ENCODE assay signal across 8 cellular contexts in the genomic region with DNA sequence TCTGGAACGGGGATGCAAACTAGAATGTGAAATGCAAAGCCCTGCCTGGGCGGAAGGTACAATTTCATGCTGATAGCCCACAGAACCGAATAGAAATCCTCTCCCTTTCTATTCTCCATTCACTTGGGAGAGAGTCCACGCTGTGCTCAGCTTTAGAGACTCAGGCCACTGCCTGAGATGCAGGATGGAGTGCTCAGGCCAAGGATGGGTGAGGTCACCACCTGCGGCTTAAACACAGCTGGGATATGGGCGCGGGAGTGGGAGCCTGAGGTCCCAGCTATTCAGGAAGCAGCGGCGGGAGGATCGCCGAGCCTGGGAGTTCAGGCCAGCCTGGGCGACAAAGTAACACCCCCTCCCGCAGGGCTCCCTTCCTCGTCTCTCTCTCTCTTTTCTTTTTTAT. TPM values are rescaled to one million over a fixed set of nuclear protein-coding genes. Genes with fewer than 3 reads are reported as not detected.
A peak's percentile ranks its signal among the peaks of the same experiment; 100 is the strongest.
DNase-seq lines count a peak whose midpoint lies in the region; ATAC-seq and TF ChIP-seq lines count a peak whose summit lies in the region.

No MANE protein-coding gene starts in this region.

- POLR2A ChIA-PET in CD8-positive, alpha-beta T cell (lab: Charles Lee) = no interaction called here
- POLR2A ChIA-PET in PC-3 (lab: Charles Lee; ENCODE audit: unreplicated experiment) = interaction anchor here (0.6 kb wide), 1 partner anchor 695 kb away, joined by 3 read pairs; no protein-coding TSS in a partner anchor

- H3K4me1 Mint-ChIP-seq in CD8-positive, alpha-beta T cell (ENCODE audit: low read depth) = peaks cover 26% of the 10 kb centered on the region
- H3K4me1 Mint-ChIP-seq in mesothelial cell of epicardium = peaks cover 22% of the 10 kb centered on the region

- TF ChIP-seq CTCF in CD8-positive, alpha-beta T cell (IDR thresholded peaks at IDR 0.05) = no peak
- TF ChIP-seq CTCF in PC-3 (conservative IDR thresholded peaks at IDR 0.05; ENCODE audit: low read depth, low read length) = no peak
- no peak for TF ChIP-seq CTCF in mesothelial cell of epicardium (IDR thresholded peaks at IDR 0.05; ENCODE audit: unreplicated experiment)

- H3K9me3 Mint-ChIP-seq in CD8-positive, alpha-beta T cell = no peaks in the 10 kb centered on the region
- no peaks in the 10 kb centered on the region for H3K9me3 Mint-ChIP-seq in mesothelial cell of epicardium

- H3K4me2 ChIP-seq in PC-3 (ENCODE audit: low read length) = peak overlapping the region; percentile 91

- H3K36me3 Mint-ChIP-seq in CD8-positive, alpha-beta T cell = peaks cover 15% of the 10 kb centered on the region
- peaks cover 4% of the 10 kb centered on the region for H3K36me3 Mint-ChIP-seq in mesothelial cell of epicardium

- no peaks in the 10 kb centered on the region for H3K27me3 ChIP-seq in CD8-positive, alpha-beta T cell (ENCODE audit: insufficient read depth, low read length)
- no peaks in the 10 kb centered on the region for H3K27me3 ChIP-seq in PC-3 (ENCODE audit: low read length)

- H3K4me3 Mint-ChIP-seq in CD8-positive, alpha-beta T cell = peak overlapping the region; percentile 95
- H3K4me3 Mint-ChIP-seq in mesothelial cell of epicardium = peak overlapping the region; percentile 94

- BruUV-seq in PC-3 (replicated peaks; lab: Mats Ljungman, UMichigan) = TSS peak; percentile 90

- no peak overlapping the region for H3K27ac ChIP-seq in CD8-positive, alpha-beta T cell (ENCODE audit: low read depth, low read length)
- H3K27ac ChIP-seq in PC-3 (ENCODE audit: low read length) (peak overlapping the region; percentile 14), urinary bladder (ENCODE audit: low read depth) (no peak overlapping the region)

- no peaks in the 10 kb centered on the region for H3K36me3 ChIP-seq in CD8-positive, alpha-beta T cell (ENCODE audit: insufficient read depth, low read length)
- no peaks in the 10 kb centered on the region; the same call in 1 of the 2 replicates for H3K36me3 ChIP-seq in PC-3 (ENCODE audit: low read depth, low read length)
- H3K36me3 ChIP-seq in urinary bladder (ENCODE audit: insufficient read depth) = no peaks in the 10 kb centered on the region

- peaks cover 14% of the 10 kb centered on the region for H3K4me1 ChIP-seq in CD8-positive, alpha-beta T cell (ENCODE audit: insufficient read depth, low read length)
- H3K4me1 ChIP-seq in PC-3 (ENCODE audit: insufficient read depth, low read length) (peaks cover 7% of the 10 kb centered on the region; the same call in 1 of the 2 replicates), urinary bladder (ENCODE audit: insufficient read depth) (peaks cover 4% of the 10 kb centered on the region)

- WGBS in urinary bladder = 12% methylated on average over 14 of the region's 14 CpGs

- DNase-seq in CD8-positive, alpha-beta T cell = no peak
- DNase-seq in PC-3 (no peak), mesothelial cell of epicardium (ENCODE audit: low spot score in 2 of 2, unreplicated experiment in 2 of 2) (no peak)
- DNase-seq in effector CD8-positive, alpha-beta T cell (lab: John Stamatoyannopoulos, UW) = peak; percentile 1
- no peak for DNase-seq in stimulated activated CD4-positive, alpha-beta T cell treated with anti-CD3 and anti-CD28 coated beads, Interleukin-4, amount 100 ng/mL, for 24 hours

- peaks cover 7% of the 10 kb centered on the region; the same call in 1 of the 2 replicates for H3K79me2 ChIP-seq in PC-3 (ENCODE audit: low read length)

- no peaks in the 10 kb centered on the region for H3K9me2 ChIP-seq in PC-3 (replicated peaks; ENCODE audit: low read length)

- H2AFZ ChIP-seq in PC-3 (ENCODE audit: low read length) = peak overlapping the region; percentile 71

- CTCF ChIA-PET in CD8-positive, alpha-beta T cell (lab: Charles Lee) = no interaction called here
- CTCF ChIA-PET in PC-3 (lab: Charles Lee) = no interaction called here

- peak overlapping the region; percentile 98 for H3K27ac Mint-ChIP-seq in CD8-positive, alpha-beta T cell
- H3K27ac Mint-ChIP-seq in mesothelial cell of epicardium = peak overlapping the region; percentile 100

- peak overlapping the region; percentile 68 for H3K4me3 ChIP-seq in CD8-positive, alpha-beta T cell (ENCODE audit: low read depth, low read length)
- peak overlapping the region; percentile 78 for H3K4me3 ChIP-seq in PC-3 (ENCODE audit: low read length)
- H3K4me3 ChIP-seq in urinary bladder (ENCODE audit: low read depth, low read length) = peak overlapping the region; percentile 77

- H4K20me1 ChIP-seq in PC-3 (ENCODE audit: low read length) = no peaks in the 10 kb centered on the region

- H3K9ac ChIP-seq in PC-3 (ENCODE audit: low read length) = peak overlapping the region; percentile 16; the same call in 1 of the 2 replicates

- peak; percentile 1 for ATAC-seq in CD8-positive, alpha-beta T cell
- ATAC-seq in GM21528 (IDR thresholded peaks at IDR 0.05; ENCODE audit: low FRiP score, unreplicated experiment) (peak; percentile 31), PC-3 (peak; percentile 72), GM19351 (IDR thresholded peaks at IDR 0.05; ENCODE audit: unreplicated experiment) (no peak)

- intact Hi-C loops in CD8-positive, alpha-beta T cell (cut with DNase I, micrococcal nuclease) = loop anchor here (1.0 to 10.0 kb wide), 14 partner anchors 37 to 498 kb away; a partner anchor contains a TSS
- intact Hi-C loops in PC-3 (cut with micrococcal nuclease) = loop anchor here (1.0 to 5.0 kb wide), 4 partner anchors 54 to 111 kb away; a partner anchor contains a TSS

- H3K27me3 Mint-ChIP-seq in CD8-positive, alpha-beta T cell (ENCODE audit: low read depth) = no peaks in the 10 kb centered on the region
- no peaks in the 10 kb centered on the region for H3K27me3 Mint-ChIP-seq in mesothelial cell of epicardium (ENCODE audit: low read depth)

- no peaks in the 10 kb centered on the region for H3F3A ChIP-seq in PC-3 (ENCODE audit: low read length, unreplicated experiment)

- H3K9me3 ChIP-seq in CD8-positive, alpha-beta T cell (ENCODE audit: low read length) = no peaks in the 10 kb centered on the region
- no peaks in the 10 kb centered on the region for H3K9me3 ChIP-seq in PC-3 (ENCODE audit: low read length)

RNA-seq across cellular contexts. Expression of a gene that starts 0.4 kb away (rescaled TPM):
- total RNA-seq in CD8-positive, alpha-beta T cell = 10 to 100 TPM; 49.4 to 51.2 TPM
- total RNA-seq in PC-3 (2014; rRNA removed) = 32.9 and 45.4 TPM in 2 replicates
- 143 to 152 TPM (median 145 TPM) in 3 replicates for total RNA-seq in mesothelial cell of epicardium
- total RNA-seq in urinary bladder = 132 TPM
- 28.2 TPM for polyA plus RNA-seq in urinary bladder
